In the genomic region with DNA sequence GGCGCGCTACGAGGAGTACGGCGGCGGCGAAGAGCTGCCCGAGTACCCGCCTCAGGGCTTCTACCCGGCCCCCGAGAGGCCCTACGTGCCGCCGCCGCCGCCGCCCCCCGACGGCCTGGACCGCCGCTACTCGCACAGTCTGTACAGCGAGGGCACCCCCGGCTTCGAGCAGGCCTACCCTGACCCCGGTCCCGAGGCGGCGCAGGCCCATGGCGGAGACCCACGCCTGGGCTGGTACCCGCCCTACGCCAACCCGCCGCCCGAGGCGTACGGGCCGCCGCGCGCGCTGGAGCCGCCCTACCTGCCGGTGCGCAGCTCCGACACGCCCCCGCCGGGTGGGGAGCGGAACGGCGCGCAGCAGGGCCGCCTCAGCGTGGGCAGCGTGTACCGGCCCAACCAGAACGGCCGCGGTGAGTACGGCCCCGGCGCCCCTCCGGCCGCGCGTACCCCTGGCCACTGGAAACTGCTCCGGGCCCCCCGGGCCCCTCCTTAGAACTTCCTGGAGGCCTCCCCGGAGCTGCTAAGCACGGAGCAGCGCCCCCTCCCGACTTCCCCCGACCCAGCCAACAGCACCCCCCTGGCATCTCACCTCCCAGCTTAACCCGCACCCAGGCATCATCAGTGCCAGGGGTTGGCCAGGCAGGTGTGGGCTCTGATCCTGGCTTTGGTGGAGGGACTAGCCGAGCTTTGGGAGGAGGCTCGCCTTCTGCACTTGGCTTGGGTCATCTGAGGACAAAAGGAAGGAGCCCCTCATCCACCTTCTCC, we compare ENCODE assay signal across 8 cellular contexts. TPM values are rescaled to one million over a fixed set of nuclear protein-coding genes. Genes with fewer than 3 reads are reported as not detected.
A peak's percentile ranks its signal among the peaks of the same experiment; 100 is the strongest.
DNase-seq lines count a peak whose midpoint lies in the region; ATAC-seq and TF ChIP-seq lines count a peak whose summit lies in the region.

No MANE protein-coding gene starts in this region.

- no peaks in the 10 kb centered on the region for H3K36me3 Mint-ChIP-seq in activated T-cell treated with anti-CD3 and anti-CD28 coated beads, Interleukin-2, amount 50 U/mL, for 4 hours (ENCODE audit: insufficient read depth)

- peak; percentile 55 to 70 for DNase-seq in NCI-H524 (lab: John Stamatoyannopoulos, UW)
- DNase-seq in NCI-H524 treated with DMSO at 0.1 percent for 48 hours (lab: John Stamatoyannopoulos, UW), result no peak
- DNase-seq in NCI-H748 treated with DMSO at 0.1 percent for 48 hours (lab: John Stamatoyannopoulos, UW), result peak; percentile 10
- peak; percentile 72 for DNase-seq in activated T-cell treated with anti-CD3 and anti-CD28 coated beads, Interleukin-2, amount 50 U/mL, for 4 hours
- peak; percentile 42 for DNase-seq in fibroblast of mammary gland (ENCODE audit: low read depth)
- no peak for DNase-seq in NK-92 (lab: John Stamatoyannopoulos, UW; ENCODE audit: unreplicated experiment)

- H3K36me3 ChIP-seq in neuron (ENCODE audit: insufficient read depth, low read length) (no peaks in the 10 kb centered on the region), subcutaneous abdominal adipose tissue (ENCODE audit: control insufficient read depth in 5 of 5, insufficient read depth in 5 of 5, low read length in 5 of 5) (peaks cover 0 to 5% (median 0%) of the 10 kb centered on the region in 5 donors)

- H3K9ac ChIP-seq in subcutaneous abdominal adipose tissue (ENCODE audit: low read length in 5 of 5), result peak overlapping the region; percentile 13 to 70 (median 54)

- TF ChIP-seq CTCF in fibroblast of mammary gland (conservative IDR thresholded peaks at IDR 0.05; ENCODE audit: control insufficient read depth, insufficient read depth, low read depth, low read length), result peak; percentile 37

- peak overlapping the region; percentile 46 for H3K27ac ChIP-seq in subcutaneous abdominal adipose tissue (ENCODE audit: low read depth, low read length)

- H3K4me3 Mint-ChIP-seq in activated T-cell treated with anti-CD3 and anti-CD28 coated beads, Interleukin-2, amount 50 U/mL, for 4 hours, result peak overlapping the region; percentile 78

- H3K4me1 Mint-ChIP-seq in activated T-cell treated with anti-CD3 and anti-CD28 coated beads, Interleukin-2, amount 50 U/mL, for 4 hours (ENCODE audit: low read depth), result peaks cover 33% of the 10 kb centered on the region

- H3K9me3 ChIP-seq in neuron (ENCODE audit: low read length) (no peaks in the 10 kb centered on the region), subcutaneous abdominal adipose tissue (ENCODE audit: control insufficient read depth in 5 of 5, low read length in 5 of 5) (no peaks in the 10 kb centered on the region)

- H3K27me3 ChIP-seq in neuron (ENCODE audit: insufficient read depth, low read length) (no peaks in the 10 kb centered on the region), subcutaneous abdominal adipose tissue (ENCODE audit: control insufficient read depth in 5 of 5, insufficient read depth in 4 of 5, low read length in 5 of 5) (peaks cover 0 to 12% (median 3%) of the 10 kb centered on the region in 5 donors)

- H2AFZ ChIP-seq in neuron (ENCODE audit: low read depth, low read length), result no peak overlapping the region

- H3K4me3 ChIP-seq in fibroblast of mammary gland (ENCODE audit: control insufficient read depth, low read depth, low read length), result peak overlapping the region; percentile 81
- H3K4me3 ChIP-seq in neuron (ENCODE audit: low read length), result peak overlapping the region; percentile 62
- H3K4me3 ChIP-seq in subcutaneous abdominal adipose tissue (ENCODE audit: low read depth in 1 of 5, low read length in 5 of 5), result peak overlapping the region; percentile 56 to 74 (median 58)

- peaks cover 2% of the 10 kb centered on the region for H3K27me3 Mint-ChIP-seq in activated T-cell treated with anti-CD3 and anti-CD28 coated beads, Interleukin-2, amount 50 U/mL, for 4 hours (ENCODE audit: low read depth)

- H3K4me1 ChIP-seq in neuron (ENCODE audit: insufficient read depth, low read length) (peaks cover 49% of the 10 kb centered on the region), subcutaneous abdominal adipose tissue (ENCODE audit: control insufficient read depth in 5 of 5, insufficient read depth in 5 of 5, low read length in 5 of 5) (peaks cover 16 to 87% (median 83%) of the 10 kb centered on the region in 5 donors)

- no peaks in the 10 kb centered on the region for H3K9me3 Mint-ChIP-seq in activated T-cell treated with anti-CD3 and anti-CD28 coated beads, Interleukin-2, amount 50 U/mL, for 4 hours

- peak; percentile 88 to 89 for ATAC-seq in activated T-cell treated with anti-CD3 and anti-CD28 coated beads, Interleukin-2, amount 50 U/mL, for 4 hours

RNA-seq across cellular contexts. Expression of a gene that starts 1.4 kb away (rescaled TPM):
- total RNA-seq in activated T-cell treated with anti-CD3 and anti-CD28 coated beads, Interleukin-2, amount 50 U/mL, for 4 hours, result 1 to 10 TPM in 1 of 3 donors, under 1 TPM in 2; 0.65 to 1.2 (median 0.81) TPM

RNA-seq across cellular contexts. Expression of a gene that starts 54.3 kb away (rescaled TPM):
- total RNA-seq in activated T-cell treated with anti-CD3 and anti-CD28 coated beads, Interleukin-2, amount 50 U/mL, for 4 hours, result not detected

Comparison
In these comparisons a context has a peak if more than half of its experiments do, and no peak if none do; other contexts are left out.
1. DNase-seq: peak in NCI-H524 (2 of 2), NCI-H748 treated with DMSO at 0.1 percent for 48 hours (single experiment), activated T-cell treated with anti-CD3 and anti-CD28 coated beads, Interleukin-2, amount 50 U/mL, for 4 hours (single experiment) and fibroblast of mammary gland (single experiment); none in NCI-H524 treated with DMSO at 0.1 percent for 48 hours (single experiment) and NK-92 (single experiment).
2. Peak in every context shown above with its lines, with median percentiles within 50 percentile points of each other: H3K4me3 ChIP-seq.